Comparison of ENCODE assay signal across 8 cellular contexts in genomic region chr1:225810579-225811538, GRCh38. TPM values are rescaled to one million over a fixed set of nuclear protein-coding genes. Genes with fewer than 3 reads are reported as not detected.
DNase-seq lines count a peak whose midpoint lies in the region; ATAC-seq and TF ChIP-seq lines count a peak whose summit lies in the region.
"Not testable (repeated sequence)": the region's sequence is repeated elsewhere in the genome, so short reads cannot be mapped to it uniquely, and the experiment has no call there.

No MANE protein-coding gene starts in this region.

- not testable (repeated sequence) for H3K9me3 ChIP-seq in PC-3 (ENCODE audit: low read length); effector memory CD4-positive, alpha-beta T cell (ENCODE audit: control insufficient read depth, low read length); naive thymus-derived CD4-positive, alpha-beta T cell (ENCODE audit: control insufficient read depth in 2 of 3, low read length in 3 of 3)

- peak overlapping the region; percentile 80 for H3K4me3 Mint-ChIP-seq in activated naive CD4-positive, alpha-beta T cell treated with anti-CD3 and anti-CD28 coated beads, Interleukin-2, amount 50 U/mL, for 24 hours
- H3K4me3 Mint-ChIP-seq in naive thymus-derived CD4-positive, alpha-beta T cell, result peak overlapping the region; percentile 77 to 89 (median 84)
- peak overlapping the region; percentile 80 to 83 for H3K4me3 Mint-ChIP-seq in stimulated activated naive B cell treated with anti-CD40 and anti-IgM and Interleukin-4, amounts not matched to agents 10 μg/mL and 1 μg/mL and 100 μg/mL, for 72 hours

- peak overlapping the region; percentile 68 for H3K9ac ChIP-seq in PC-3 (ENCODE audit: low read length)

- H3K4me3 ChIP-seq in HFF-Myc (replicated peaks; ENCODE audit: low read depth, low read length) (peak overlapping the region; percentile 54), PC-3 (ENCODE audit: low read length) (peak overlapping the region; percentile 87)
- H3K4me3 ChIP-seq in effector memory CD4-positive, alpha-beta T cell (ENCODE audit: insufficient read depth, low read depth, low read length, poor library complexity, severe bottlenecking), result peak overlapping the region; percentile 58
- H3K4me3 ChIP-seq in naive thymus-derived CD4-positive, alpha-beta T cell (ENCODE audit: low read length), result peak overlapping the region; percentile 39

- H3K36me3 Mint-ChIP-seq in activated naive CD4-positive, alpha-beta T cell treated with anti-CD3 and anti-CD28 coated beads, Interleukin-2, amount 50 U/mL, for 24 hours; naive thymus-derived CD4-positive, alpha-beta T cell; stimulated activated naive B cell treated with anti-CD40 and anti-IgM and Interleukin-4, amounts not matched to agents 10 μg/mL and 1 μg/mL and 100 μg/mL, for 72 hours: not testable (repeated sequence)

- not testable (repeated sequence) for H3K27me3 ChIP-seq in PC-3 (ENCODE audit: low read length); effector memory CD4-positive, alpha-beta T cell (replicated peaks; ENCODE audit: control insufficient read depth, insufficient read depth, low read length, poor library complexity, severe bottlenecking); naive thymus-derived CD4-positive, alpha-beta T cell (ENCODE audit: control insufficient read depth in 2 of 2, insufficient read depth in 2 of 2, low read length in 2 of 2)

- peaks cover 47% of the 10 kb centered on the region for H3K79me2 ChIP-seq in PC-3 (ENCODE audit: low read length)

- not testable (repeated sequence) for H4K20me1 ChIP-seq in PC-3 (ENCODE audit: low read length)

- H3K9me3 Mint-ChIP-seq in activated naive CD4-positive, alpha-beta T cell treated with anti-CD3 and anti-CD28 coated beads, Interleukin-2, amount 50 U/mL, for 24 hours; naive thymus-derived CD4-positive, alpha-beta T cell; stimulated activated naive B cell treated with anti-CD40 and anti-IgM and Interleukin-4, amounts not matched to agents 10 μg/mL and 1 μg/mL and 100 μg/mL, for 72 hours: not testable (repeated sequence)

- peak overlapping the region; percentile 88 for H3K4me2 ChIP-seq in PC-3 (ENCODE audit: low read length)

- H2AFZ ChIP-seq in PC-3 (ENCODE audit: low read length), result peak overlapping the region; percentile 56

- intact Hi-C loops in PC-3 (cut with micrococcal nuclease), result loop anchor here (1.0 kb wide), 2 partner anchors 9 to 34 kb away; partner anchors contain the start of gene SRP9
- intact Hi-C loops in naive thymus-derived CD4-positive, alpha-beta T cell (cut with micrococcal nuclease), result loop anchor here (1.0 to 10.0 kb wide), 4 partner anchors 34 to 337 kb away; partner anchors contain the start of gene SRP9 (in 2 of the 2)

- not testable (repeated sequence) for H3K36me3 ChIP-seq in PC-3 (ENCODE audit: low read depth, low read length); effector memory CD4-positive, alpha-beta T cell (ENCODE audit: control insufficient read depth, insufficient read depth, low read length); naive thymus-derived CD4-positive, alpha-beta T cell (ENCODE audit: control insufficient read depth in 2 of 3, insufficient read depth in 3 of 3, low read length in 3 of 3)

- not testable (repeated sequence) for H3K9me2 ChIP-seq in PC-3 (replicated peaks; ENCODE audit: low read length)

- CTCF ChIA-PET in PC-3 (lab: Charles Lee), result interaction anchor here (0.7 to 1.6 kb wide), 2 partner anchors 33 to 136 kb away, joined by 3 to 8 read pairs; partner anchors contain the start of gene SRP9
- CTCF ChIA-PET in naive thymus-derived CD4-positive, alpha-beta T cell (lab: Charles Lee), result interaction anchor here (1.0 kb wide), 1 partner anchor 33 kb away, joined by 3 read pairs; no protein-coding TSS in a partner anchor

- peak overlapping the region; percentile 6; the same call in 1 of the 2 replicates for H3K27ac ChIP-seq in PC-3 (ENCODE audit: low read length)
- H3K27ac ChIP-seq in effector memory CD4-positive, alpha-beta T cell (ENCODE audit: insufficient read depth, low read length, poor library complexity, severe bottlenecking), result not testable (repeated sequence)
- peak overlapping the region; percentile 29 for H3K27ac ChIP-seq in naive thymus-derived CD4-positive, alpha-beta T cell (ENCODE audit: low read depth, low read length)

- H3K27me3 Mint-ChIP-seq in activated naive CD4-positive, alpha-beta T cell treated with anti-CD3 and anti-CD28 coated beads, Interleukin-2, amount 50 U/mL, for 24 hours, result not testable (repeated sequence)
- H3K27me3 Mint-ChIP-seq in naive thymus-derived CD4-positive, alpha-beta T cell, result peaks cover 0 to 23% (median 0%) of the 10 kb centered on the region in 5 donors
- peaks cover 17 to 21% of the 10 kb centered on the region in 2 donors for H3K27me3 Mint-ChIP-seq in stimulated activated naive B cell treated with anti-CD40 and anti-IgM and Interleukin-4, amounts not matched to agents 10 μg/mL and 1 μg/mL and 100 μg/mL, for 72 hours

- not testable (repeated sequence) for TF ChIP-seq CTCF in HFF-Myc (IDR thresholded peaks at IDR 0.05; ENCODE audit: low read depth, low read length, missing control alignments); PC-3 (conservative IDR thresholded peaks at IDR 0.05; ENCODE audit: low read depth, low read length)

- H3K27ac Mint-ChIP-seq in activated naive CD4-positive, alpha-beta T cell treated with anti-CD3 and anti-CD28 coated beads, Interleukin-2, amount 50 U/mL, for 24 hours, result not testable (repeated sequence)
- peak overlapping the region in 3 of 9 donors; percentile 29 to 54 (median 45) for H3K27ac Mint-ChIP-seq in naive thymus-derived CD4-positive, alpha-beta T cell
- peak overlapping the region; percentile 62 for H3K27ac Mint-ChIP-seq in stimulated activated naive B cell treated with anti-CD40 and anti-IgM and Interleukin-4, amounts not matched to agents 10 μg/mL and 1 μg/mL and 100 μg/mL, for 72 hours

- peaks cover 10% of the 10 kb centered on the region for H3K4me1 Mint-ChIP-seq in activated naive CD4-positive, alpha-beta T cell treated with anti-CD3 and anti-CD28 coated beads, Interleukin-2, amount 50 U/mL, for 24 hours
- peaks cover 0 to 19% (median 8%) of the 10 kb centered on the region in 7 donors for H3K4me1 Mint-ChIP-seq in naive thymus-derived CD4-positive, alpha-beta T cell
- H3K4me1 Mint-ChIP-seq in stimulated activated naive B cell treated with anti-CD40 and anti-IgM and Interleukin-4, amounts not matched to agents 10 μg/mL and 1 μg/mL and 100 μg/mL, for 72 hours, result peaks cover 5 to 16% of the 10 kb centered on the region in 2 donors

- ATAC-seq in PC-3, result peak; percentile 13
- not testable (repeated sequence) for ATAC-seq in naive thymus-derived CD4-positive, alpha-beta T cell; stimulated activated naive B cell treated with anti-CD40 and anti-IgM and Interleukin-4, amounts not matched to agents 10 μg/mL and 1 μg/mL and 100 μg/mL, for 72 hours (replicated peaks)

- DNase-seq in Ammon's horn (ENCODE audit: low spot score) (peak; percentile 31), PC-3 (peak; percentile 66), iPS-NIHi11 (ENCODE audit: low spot score) (peak; percentile 42)
- DNase-seq in HFF-Myc (ENCODE audit: extremely low read depth, low read depth); effector memory CD4-positive, alpha-beta T cell; naive thymus-derived CD4-positive, alpha-beta T cell; stimulated activated naive B cell treated with anti-CD40 and anti-IgM and Interleukin-4, amounts not matched to agents 10 μg/mL and 1 μg/mL and 100 μg/mL, for 72 hours: not testable (repeated sequence)

- H3F3A ChIP-seq in PC-3 (ENCODE audit: low read length, unreplicated experiment), result not testable (repeated sequence)

- POLR2A ChIA-PET in PC-3 (lab: Charles Lee; ENCODE audit: unreplicated experiment), result not testable (repeated sequence)
- POLR2A ChIA-PET in naive thymus-derived CD4-positive, alpha-beta T cell (lab: Charles Lee), result interaction anchor here (0.6 to 4.4 kb wide), 3 partner anchors 33 to 343 kb away, joined by 3 to 30 read pairs (median 3); partner anchors contain the start of gene SRP9

- TSS peak; percentile 60 for BruUV-seq in PC-3 (replicated peaks; lab: Mats Ljungman, UMichigan)

- peaks cover 20% of the 10 kb centered on the region for H3K4me1 ChIP-seq in PC-3 (ENCODE audit: insufficient read depth, low read length)
- not testable (repeated sequence) for H3K4me1 ChIP-seq in effector memory CD4-positive, alpha-beta T cell (ENCODE audit: control insufficient read depth, insufficient read depth, low read length, poor library complexity, severe bottlenecking); naive thymus-derived CD4-positive, alpha-beta T cell (ENCODE audit: control insufficient read depth in 2 of 2, insufficient read depth in 2 of 2, low read length in 2 of 2)

RNA-seq across cellular contexts. Expression of gene EPHX1, which starts 0.9 kb away (rescaled TPM):
- 54.6 and 69.2 TPM in 2 replicates for total RNA-seq in PC-3 (2014; rRNA removed)
- total RNA-seq in naive thymus-derived CD4-positive, alpha-beta T cell, result 1 to 10 TPM; 1.5 to 3.2 (median 2.0) TPM
- under 1 TPM; 0.66 to 0.83 TPM for polyA plus RNA-seq in naive thymus-derived CD4-positive, alpha-beta T cell

RNA-seq across cellular contexts. Expression of gene SRP9, which starts 33.2 kb away (rescaled TPM):
- total RNA-seq in PC-3 (2014; rRNA removed), result 241 and 306 TPM in 2 replicates
- 100 to 1,000 TPM in 3 of 5 experiments, 10 to 100 TPM in 2; 76.1 to 193 (median 145) TPM for total RNA-seq in naive thymus-derived CD4-positive, alpha-beta T cell
- polyA plus RNA-seq in naive thymus-derived CD4-positive, alpha-beta T cell, result 100 to 1,000 TPM; 179 to 349 TPM

Comparison
In these comparisons a context has a peak if more than half of its experiments do, and no peak if none do; other contexts are left out.
1. RNA of gene EPHX1, which starts 0.9 kb away (total RNA-seq): 54.6 to 69.2 TPM in PC-3; 1.5 to 3.2 TPM in naive thymus-derived CD4-positive, alpha-beta T cell; every median in the first group is over 10 times any median in the second.
2. Peak in every context shown above with its lines, with median percentiles within 50 percentile points of each other: H3K4me3 ChIP-seq and H3K4me3 Mint-ChIP-seq.